Comparison of ENCODE assay signal across 1 cellular context in the genomic region with DNA sequence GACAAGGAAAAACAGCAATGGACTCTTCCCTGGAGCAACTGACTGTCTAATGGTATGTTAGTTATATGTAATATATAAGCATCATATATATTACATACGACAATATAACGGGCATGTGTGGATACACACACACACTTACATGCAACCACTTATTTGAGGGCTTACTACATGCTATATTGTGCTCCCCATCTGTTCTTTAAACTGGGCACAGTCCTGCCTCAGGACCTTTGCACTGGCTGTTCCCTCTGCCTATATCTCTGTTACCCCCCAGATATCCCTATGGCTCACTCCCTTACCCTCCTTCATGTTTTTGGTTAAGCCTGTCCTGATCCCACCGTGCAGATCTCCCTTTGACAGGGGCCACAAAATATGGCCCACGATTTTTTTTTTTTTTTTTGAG.
TF ChIP-seq lines count a peak whose summit lies in the region.

No MANE protein-coding gene starts in this region.

TF ChIP-seq in K562, 482 proteins besides CTCF, POLR2A, EP300 and RAD21:
- TF ChIP-seq, protein P1, sequence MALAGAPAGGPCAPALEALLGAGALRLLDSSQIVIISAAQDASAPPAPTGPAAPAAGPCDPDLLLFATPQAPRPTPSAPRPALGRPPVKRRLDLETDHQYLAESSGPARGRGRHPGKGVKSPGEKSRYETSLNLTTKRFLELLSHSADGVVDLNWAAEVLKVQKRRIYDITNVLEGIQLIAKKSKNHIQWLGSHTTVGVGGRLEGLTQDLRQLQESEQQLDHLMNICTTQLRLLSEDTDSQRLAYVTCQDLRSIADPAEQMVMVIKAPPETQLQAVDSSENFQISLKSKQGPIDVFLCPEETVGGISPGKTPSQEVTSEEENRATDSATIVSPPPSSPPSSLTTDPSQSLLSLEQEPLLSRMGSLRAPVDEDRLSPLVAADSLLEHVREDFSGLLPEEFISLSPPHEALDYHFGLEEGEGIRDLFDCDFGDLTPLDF (CRISPR knock-in tag; IDR thresholded peaks at IDR 0.05) = no peak
- TF ChIP-seq BCOR (IDR thresholded peaks at IDR 0.05) = peak; percentile 34; the same call in 1 of the 2 replicates
- TF ChIP-seq CBX5 (IDR thresholded peaks at IDR 0.05; ENCODE audit: borderline replicate concordance, low read depth) = no peak
- no peak for TF ChIP-seq MECOM (CRISPR knock-in tag; IDR thresholded peaks at IDR 0.05)
- TF ChIP-seq RBM25 (IDR thresholded peaks at IDR 0.05; ENCODE audit: low read depth, low read length, severe bottlenecking) = peak; percentile 78
- TF ChIP-seq TSC22D4 (tag; IDR thresholded peaks at IDR 0.05) = no peak
- TF ChIP-seq PRPF4 (IDR thresholded peaks at IDR 0.05; ENCODE audit: insufficient read depth, low read depth, low read length, poor library complexity, severe bottlenecking) = no peak
- no peak for TF ChIP-seq ZNF12 (CRISPR knock-in tag; IDR thresholded peaks at IDR 0.05)
- no peak for TF ChIP-seq MTA2 (IDR thresholded peaks at IDR 0.05; ENCODE audit: low read depth)
- TF ChIP-seq, protein P2, sequence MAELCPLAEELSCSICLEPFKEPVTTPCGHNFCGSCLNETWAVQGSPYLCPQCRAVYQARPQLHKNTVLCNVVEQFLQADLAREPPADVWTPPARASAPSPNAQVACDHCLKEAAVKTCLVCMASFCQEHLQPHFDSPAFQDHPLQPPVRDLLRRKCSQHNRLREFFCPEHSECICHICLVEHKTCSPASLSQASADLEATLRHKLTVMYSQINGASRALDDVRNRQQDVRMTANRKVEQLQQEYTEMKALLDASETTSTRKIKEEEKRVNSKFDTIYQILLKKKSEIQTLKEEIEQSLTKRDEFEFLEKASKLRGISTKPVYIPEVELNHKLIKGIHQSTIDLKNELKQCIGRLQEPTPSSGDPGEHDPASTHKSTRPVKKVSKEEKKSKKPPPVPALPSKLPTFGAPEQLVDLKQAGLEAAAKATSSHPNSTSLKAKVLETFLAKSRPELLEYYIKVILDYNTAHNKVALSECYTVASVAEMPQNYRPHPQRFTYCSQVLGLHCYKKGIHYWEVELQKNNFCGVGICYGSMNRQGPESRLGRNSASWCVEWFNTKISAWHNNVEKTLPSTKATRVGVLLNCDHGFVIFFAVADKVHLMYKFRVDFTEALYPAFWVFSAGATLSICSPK (IDR thresholded peaks at IDR 0.05; ENCODE audit: borderline replicate concordance) = no peak
- no peak for TF ChIP-seq FOXK1 (CRISPR knock-in tag; IDR thresholded peaks at IDR 0.05; ENCODE audit: borderline replicate concordance)
- TF ChIP-seq, protein P3, sequence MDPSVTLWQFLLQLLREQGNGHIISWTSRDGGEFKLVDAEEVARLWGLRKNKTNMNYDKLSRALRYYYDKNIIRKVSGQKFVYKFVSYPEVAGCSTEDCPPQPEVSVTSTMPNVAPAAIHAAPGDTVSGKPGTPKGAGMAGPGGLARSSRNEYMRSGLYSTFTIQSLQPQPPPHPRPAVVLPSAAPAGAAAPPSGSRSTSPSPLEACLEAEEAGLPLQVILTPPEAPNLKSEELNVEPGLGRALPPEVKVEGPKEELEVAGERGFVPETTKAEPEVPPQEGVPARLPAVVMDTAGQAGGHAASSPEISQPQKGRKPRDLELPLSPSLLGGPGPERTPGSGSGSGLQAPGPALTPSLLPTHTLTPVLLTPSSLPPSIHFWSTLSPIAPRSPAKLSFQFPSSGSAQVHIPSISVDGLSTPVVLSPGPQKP (CRISPR knock-in tag; IDR thresholded peaks at IDR 0.05) = no peak
- TF ChIP-seq KAT7 (CRISPR knock-in tag; IDR thresholded peaks at IDR 0.05; ENCODE audit: borderline replicate concordance) = no peak
- no peak for TF ChIP-seq KAT8 (IDR thresholded peaks at IDR 0.05; ENCODE audit: low read depth)
